1 cellular context compared by ENCODE assay signal in the genomic region with DNA sequence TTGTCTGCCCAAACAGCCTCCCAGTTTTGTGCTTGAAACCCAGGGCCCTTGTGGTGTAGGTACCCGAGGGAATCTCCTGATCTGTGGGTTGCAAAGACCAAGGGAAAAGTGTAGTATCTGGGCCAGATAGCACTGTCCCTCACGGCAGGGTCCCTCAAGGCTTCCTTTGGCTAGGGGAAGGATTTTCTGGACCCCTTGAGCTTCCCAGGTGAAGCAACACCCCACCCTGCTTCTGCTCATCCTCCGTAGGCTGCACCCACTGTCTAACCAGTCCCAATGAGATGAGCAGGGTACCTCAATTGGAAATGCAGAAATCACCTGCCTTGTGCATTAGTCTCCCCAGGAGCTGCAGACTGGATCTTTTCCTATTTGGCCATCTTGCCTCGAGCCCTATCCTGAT.
TF ChIP-seq lines count a peak whose summit lies in the region.

No MANE protein-coding gene starts in this region.

TF ChIP-seq in HepG2, 621 proteins besides CTCF, POLR2A, EP300 and RAD21 (continued from another document):
- TF ChIP-seq, protein P1, sequence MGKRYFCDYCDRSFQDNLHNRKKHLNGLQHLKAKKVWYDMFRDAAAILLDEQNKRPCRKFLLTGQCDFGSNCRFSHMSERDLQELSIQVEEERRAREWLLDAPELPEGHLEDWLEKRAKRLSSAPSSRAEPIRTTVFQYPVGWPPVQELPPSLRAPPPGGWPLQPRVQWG (CRISPR knock-in tag; IDR thresholded peaks at IDR 0.05; ENCODE audit: borderline replicate concordance, low read depth), result no peak
- no peak for TF ChIP-seq MIER3 (CRISPR knock-in tag; IDR thresholded peaks at IDR 0.05; ENCODE audit: borderline replicate concordance)
- TF ChIP-seq, protein P2, sequence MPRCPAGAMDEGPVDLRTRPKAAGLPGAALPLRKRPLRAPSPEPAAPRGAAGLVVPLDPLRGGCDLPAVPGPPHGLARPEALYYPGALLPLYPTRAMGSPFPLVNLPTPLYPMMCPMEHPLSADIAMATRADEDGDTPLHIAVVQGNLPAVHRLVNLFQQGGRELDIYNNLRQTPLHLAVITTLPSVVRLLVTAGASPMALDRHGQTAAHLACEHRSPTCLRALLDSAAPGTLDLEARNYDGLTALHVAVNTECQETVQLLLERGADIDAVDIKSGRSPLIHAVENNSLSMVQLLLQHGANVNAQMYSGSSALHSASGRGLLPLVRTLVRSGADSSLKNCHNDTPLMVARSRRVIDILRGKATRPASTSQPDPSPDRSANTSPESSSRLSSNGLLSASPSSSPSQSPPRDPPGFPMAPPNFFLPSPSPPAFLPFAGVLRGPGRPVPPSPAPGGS (CRISPR knock-in tag; IDR thresholded peaks at IDR 0.05), result no peak
- TF ChIP-seq, protein P3, sequence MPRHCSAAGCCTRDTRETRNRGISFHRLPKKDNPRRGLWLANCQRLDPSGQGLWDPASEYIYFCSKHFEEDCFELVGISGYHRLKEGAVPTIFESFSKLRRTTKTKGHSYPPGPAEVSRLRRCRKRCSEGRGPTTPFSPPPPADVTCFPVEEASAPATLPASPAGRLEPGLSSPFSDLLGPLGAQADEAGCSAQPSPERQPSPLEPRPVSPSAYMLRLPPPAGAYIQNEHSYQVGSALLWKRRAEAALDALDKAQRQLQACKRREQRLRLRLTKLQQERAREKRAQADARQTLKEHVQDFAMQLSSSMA (CRISPR knock-in tag; IDR thresholded peaks at IDR 0.05), result no peak
